10 cellular contexts compared by ENCODE assay signal in genomic region chr15:59294961-59295741, GRCh38.
A peak's percentile ranks its signal among the peaks of the same experiment; 100 is the strongest.
DNase-seq lines count a peak whose midpoint lies in the region; ATAC-seq and TF ChIP-seq lines count a peak whose summit lies in the region.
"Had no signal": no experiment of that assay in that cellular context is flagged by ENCODE, and none has a peak within 500 bp of the region (broad histone marks: within the 10 kb centered on the region; RNA-seq: fewer than 3 reads in every experiment).

No MANE protein-coding gene starts in this region.

- peak overlapping the region; percentile 69 to 78 (median 76) for H3K27ac ChIP-seq in gastrocnemius medialis
- H3K27ac ChIP-seq: HL-60 had no signal

- H3K27me3 ChIP-seq in gastrocnemius medialis, result no peaks in the 10 kb centered on the region

- H3K4me1 ChIP-seq in gastrocnemius medialis, result peaks cover 48 to 56% of the 10 kb centered on the region in 2 donors

- no peak for TF ChIP-seq POLR2A in gastrocnemius medialis (IDR thresholded peaks at IDR 0.05)

- in situ Hi-C loops in gastrocnemius medialis (cut with MboI; ENCODE audit: low sequenced_read_pairs in 4 of 4), result no loop called here

- intact Hi-C loops in gastrocnemius medialis (cut with DNase I; ENCODE audit: low total_unique reads), result loop anchor here (2.0 to 5.0 kb wide), 2 partner anchors 58 to 76 kb away; no protein-coding TSS in a partner anchor

- ATAC-seq in SK-N-SH treated with all-trans-retinoic acid at 6 μM for 48 hours, result peak; percentile 76
- peak; percentile 87 to 91 for ATAC-seq in gastrocnemius medialis
- ATAC-seq in HG03280 (IDR thresholded peaks at IDR 0.05; ENCODE audit: unreplicated experiment), result no peak
- no peak for ATAC-seq in GM21367 (IDR thresholded peaks at IDR 0.05; ENCODE audit: unreplicated experiment)
- ATAC-seq: activated CD4-positive, alpha-beta T cell treated with anti-CD3 and anti-CD28 coated beads for 36 hours had no signal

- H3K4me3 ChIP-seq in gastrocnemius medialis, result peak overlapping the region; percentile 2 to 28 (median 17)

- DNase-seq in GM04504 (ENCODE audit: low read depth) (peak; percentile 81), foreskin melanocyte (peak; percentile 77), gastrocnemius medialis (peak; percentile 56 to 74), SKM-1 (lab: John Stamatoyannopoulos, UW; ENCODE audit: unreplicated experiment) (no peak), GM20000 (ENCODE audit: low spot score) (no peak)
- DNase-seq: activated CD4-positive, alpha-beta T cell treated with anti-CD3 and anti-CD28 coated beads for 36 hours had no signal

- no peaks in the 10 kb centered on the region for H3K9me3 ChIP-seq in gastrocnemius medialis

- no peaks in the 10 kb centered on the region for H3K36me3 ChIP-seq in gastrocnemius medialis

- TF ChIP-seq CTCF in gastrocnemius medialis (IDR thresholded peaks at IDR 0.05 in 4 of 5, conservative IDR thresholded peaks at IDR 0.05 in 1 of 5) (no peak), GM20000 (IDR thresholded peaks at IDR 0.05; ENCODE audit: extremely low read depth, missing control alignments) (no peak)

TF ChIP-seq in SK-N-SH treated with all-trans-retinoic acid at 6 μM for 48 hours, 23 proteins besides CTCF, POLR2A, EP300 and RAD21:
- peak; percentile 65; the same call in 1 of the 2 replicates for TF ChIP-seq CREB5 (CRISPR knock-in tag; IDR thresholded peaks at IDR 0.05; ENCODE audit: low read depth)
- no peak; the same call in 1 of the 2 replicates for TF ChIP-seq RARB (CRISPR knock-in tag; IDR thresholded peaks at IDR 0.05)
- no peak for TF ChIP-seq BACH2 (CRISPR knock-in tag; IDR thresholded peaks at IDR 0.05; ENCODE audit: borderline replicate concordance)
- TF ChIP-seq TCF4 (CRISPR knock-in tag; IDR thresholded peaks at IDR 0.05; ENCODE audit: borderline replicate concordance), result no peak
- TF ChIP-seq TSHZ2 (CRISPR knock-in tag; IDR thresholded peaks at IDR 0.05), result no peak
- no peak for TF ChIP-seq PATZ1 (CRISPR knock-in tag; IDR thresholded peaks at IDR 0.05; ENCODE audit: borderline replicate concordance)
- peak; percentile 88; the same call in 1 of the 2 replicates for TF ChIP-seq OSR1 (CRISPR knock-in tag; IDR thresholded peaks at IDR 0.05)
- no peak for TF ChIP-seq ZNF8 (CRISPR knock-in tag; IDR thresholded peaks at IDR 0.05)
- peak; percentile 18; the same call in 1 of the 2 replicates for TF ChIP-seq ZFP3 (CRISPR knock-in tag; IDR thresholded peaks at IDR 0.05)
- no peak for TF ChIP-seq ZNF70 (CRISPR knock-in tag; IDR thresholded peaks at IDR 0.05)
- no peak for TF ChIP-seq CSRNP3 (CRISPR knock-in tag; IDR thresholded peaks at IDR 0.05)
- no peak for TF ChIP-seq GLIS3 (CRISPR knock-in tag; IDR thresholded peaks at IDR 0.05)
- no peak for TF ChIP-seq PPARA (CRISPR knock-in tag; IDR thresholded peaks at IDR 0.05; ENCODE audit: borderline replicate concordance)
- TF ChIP-seq CSDC2 (CRISPR knock-in tag; IDR thresholded peaks at IDR 0.05), result no peak
- peak; percentile 62 for TF ChIP-seq ISL1 (CRISPR knock-in tag; IDR thresholded peaks at IDR 0.05)
- no peak for TF ChIP-seq TOX (CRISPR knock-in tag; IDR thresholded peaks at IDR 0.05; ENCODE audit: borderline replicate concordance)
- no peak for TF ChIP-seq SNAI2 (CRISPR knock-in tag; IDR thresholded peaks at IDR 0.05)
- TF ChIP-seq ZNF565 (CRISPR knock-in tag; conservative IDR thresholded peaks at IDR 0.05; ENCODE audit: low read depth), result no peak
- no peak for TF ChIP-seq ARNTL (CRISPR knock-in tag; IDR thresholded peaks at IDR 0.05; ENCODE audit: borderline replicate concordance, low read depth)
- no peak for TF ChIP-seq ESRRG (CRISPR knock-in tag; IDR thresholded peaks at IDR 0.05)
- no peak for TF ChIP-seq ZFP30 (CRISPR knock-in tag; IDR thresholded peaks at IDR 0.05)
- TF ChIP-seq ZC3H10 (CRISPR knock-in tag; IDR thresholded peaks at IDR 0.05), result no peak
- TF ChIP-seq POU6F1 (CRISPR knock-in tag; IDR thresholded peaks at IDR 0.05; ENCODE audit: borderline replicate concordance, low read depth), result no peak

Comparison
In these comparisons a context has a peak if more than half of its experiments do, and no peak if none do; other contexts are left out.
1. DNase-seq: peak in GM04504 (single experiment), foreskin melanocyte (single experiment) and gastrocnemius medialis (2 of 2); none in SKM-1 (single experiment) and GM20000 (single experiment).
2. ATAC-seq: peak in SK-N-SH treated with all-trans-retinoic acid at 6 μM for 48 hours (single experiment) and gastrocnemius medialis (2 of 2); none in HG03280 (single experiment) and GM21367 (single experiment).